ENCODE assay signal across 10 cellular contexts in genomic region chr2:224847961-224848850, GRCh38.
DNase-seq lines count a peak whose midpoint lies in the region; ATAC-seq and TF ChIP-seq lines count a peak whose summit lies in the region.
"Had no signal": no experiment of that assay in that cellular context is flagged by ENCODE, and none has a peak within 500 bp of the region (broad histone marks: within the 10 kb centered on the region; RNA-seq: fewer than 3 reads in every experiment).

No MANE protein-coding gene starts in this region.

- no peak for TF ChIP-seq CTCF in adrenal gland (IDR thresholded peaks at IDR 0.05)

- DNase-seq in COLO668 (lab: John Stamatoyannopoulos, UW; ENCODE audit: unreplicated experiment) (peak; percentile 71), NCI-H1092 (lab: John Stamatoyannopoulos, UW) (peak; percentile 21), adrenal gland (peak; percentile 29 to 77 (median 56)), left kidney (ENCODE audit: low read depth, low spot score) (peak; percentile 8)
- no peak for DNase-seq in activated CD4-positive, alpha-beta T cell treated with anti-CD3 and anti-CD28 coated beads for 4 hours
- DNase-seq: trophoblast cell had no signal

- H3K9me3 ChIP-seq in adrenal gland (replicated peaks in 1 of 3), result no peaks in the 10 kb centered on the region

- no peak overlapping the region for H3K4me3 ChIP-seq in adrenal gland

- TF ChIP-seq POLR2A in adrenal gland (IDR thresholded peaks at IDR 0.05), result no peak

- H3K27ac ChIP-seq in adrenal gland, result no peak overlapping the region
- H3K27ac ChIP-seq: parathyroid adenoma had no signal

- no peaks in the 10 kb centered on the region for H3K27me3 ChIP-seq in adrenal gland

- WGBS in adrenal gland, 4 donors, result 76 to 84% (median 78%) methylated on average over 7 of the region's 7 CpGs

- intact Hi-C loops in adrenal gland (cut with DNase I), result no loop called here

- H3K36me3 ChIP-seq in adrenal gland (replicated peaks in 1 of 2), result peaks cover 0 to 6% of the 10 kb centered on the region in 2 donors

- H3K4me1 ChIP-seq in adrenal gland (replicated peaks in 1 of 2), result no peaks in the 10 kb centered on the region
- H3K4me1 ChIP-seq: parathyroid adenoma had no signal

- no peak for ATAC-seq in GM18867 (IDR thresholded peaks at IDR 0.05; ENCODE audit: unreplicated experiment)
- no peak for ATAC-seq in HG03354 (IDR thresholded peaks at IDR 0.05; ENCODE audit: poor library complexity, severe bottlenecking, unreplicated experiment)
- no peak for ATAC-seq in HG02763 (IDR thresholded peaks at IDR 0.05; ENCODE audit: unreplicated experiment)

Comparison
In these comparisons a context has a peak if more than half of its experiments do, and no peak if none do; other contexts are left out.
1. DNase-seq: peak in COLO668 (single experiment), NCI-H1092 (single experiment), adrenal gland (7 of 7) and left kidney (single experiment); none in activated CD4-positive, alpha-beta T cell treated with anti-CD3 and anti-CD28 coated beads for 4 hours (0 of 2).